In the genomic region with DNA sequence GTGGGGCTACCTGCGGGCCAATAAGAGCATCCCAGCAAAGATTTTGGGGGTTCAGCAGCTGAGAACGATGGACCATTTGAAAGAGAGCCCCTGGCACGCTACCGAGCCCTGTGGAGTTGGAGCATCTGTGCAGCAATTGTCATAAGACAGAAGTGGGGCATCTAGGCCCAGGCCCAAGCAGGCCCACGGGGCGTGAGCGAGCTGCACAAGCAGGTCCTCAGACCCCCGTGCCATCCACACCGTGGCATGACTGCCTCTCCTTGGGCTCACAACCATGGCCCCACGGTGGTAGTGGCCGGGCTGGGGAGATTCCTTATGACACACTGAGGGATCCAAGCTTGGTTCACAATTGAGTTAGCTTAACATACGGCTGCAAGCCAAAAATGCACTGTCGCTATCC, we compare ENCODE assay signal across 34 cellular contexts.
"Had no signal": no experiment of that assay in that cellular context is flagged by ENCODE, and none has a peak within 500 bp of the region (broad histone marks: within the 10 kb centered on the region; RNA-seq: fewer than 3 reads in every experiment).

No MANE protein-coding gene starts in this region.

- DNase-seq: Karpas-422, Kasumi-1, MG63, MM.1S, MV-4-11, NCI-H1048, NCI-H1092, NCI-H1092 treated with DMSO at 0.1 percent for 48 hours, NCI-H1105, NCI-H1105 treated with DMSO at 0.1 percent for 48 hours, NCI-H1417, NCI-H1417 treated with DMSO at 0.1 percent for 48 hours, NCI-H1436, NCI-H1436 treated with DMSO at 0.1 percent for 48 hours, NCI-H146, NCI-H1694, NCI-H1694 treated with DMSO at 0.1 percent for 48 hours, NCI-H187, NCI-H187 treated with DMSO at 0.1 percent for 48 hours, NCI-H1930, NCI-H2029, NCI-H2029 treated with DMSO at 0.1 percent for 48 hours, NCI-H2081, NCI-H2081 treated with DMSO at 0.1 percent for 48 hours, NCI-H2107, NCI-H2171, NCI-H2171 treated with DMSO at 0.1 percent for 48 hours, NCI-H2227 treated with DMSO at 0.1 percent for 48 hours, NCI-H226, NCI-H345, NCI-H446, NCI-H446 treated with DMSO at 0.1 percent for 48 hours, NCI-H510A, NCI-H510A treated with DMSO at 0.1 percent for 48 hours had no signal

- H3K27me3 ChIP-seq: MG63 had no signal

- H3K4me3 ChIP-seq: MG63 had no signal

- H3K9me3 ChIP-seq: MG63 had no signal

- H3K36me3 ChIP-seq: MG63 had no signal
